In the genomic region with DNA sequence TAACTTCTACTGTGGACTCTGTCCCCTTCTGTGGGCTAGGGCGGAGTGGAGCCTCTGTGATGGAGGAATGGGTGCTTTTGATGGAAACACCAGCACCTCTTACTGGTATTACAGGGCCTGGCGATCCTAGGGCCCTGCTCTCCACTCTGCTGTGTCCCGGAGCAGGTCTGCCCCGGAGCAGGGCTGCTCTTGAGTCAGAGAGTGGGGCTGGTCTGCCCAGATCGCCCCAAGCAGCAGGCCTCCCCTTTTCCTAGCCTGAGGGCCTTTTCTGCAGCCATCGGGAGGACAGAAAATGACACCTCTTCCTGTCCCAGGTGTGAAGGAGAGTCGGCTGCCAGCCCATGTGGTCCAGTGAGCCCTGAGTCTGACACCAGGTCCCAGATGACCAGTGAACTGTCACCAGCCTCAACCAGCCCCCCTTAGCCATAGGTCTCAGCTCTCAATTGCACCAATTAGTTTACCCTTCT, we compare ENCODE assay signal across 1 cellular context.
A peak's percentile ranks its signal among the peaks of the same experiment; 100 is the strongest.
TF ChIP-seq lines count a peak whose summit lies in the region.

No MANE protein-coding gene starts in this region.

TF ChIP-seq in K562, 482 proteins besides CTCF, POLR2A, EP300 and RAD21:
- TF ChIP-seq, protein P1, sequence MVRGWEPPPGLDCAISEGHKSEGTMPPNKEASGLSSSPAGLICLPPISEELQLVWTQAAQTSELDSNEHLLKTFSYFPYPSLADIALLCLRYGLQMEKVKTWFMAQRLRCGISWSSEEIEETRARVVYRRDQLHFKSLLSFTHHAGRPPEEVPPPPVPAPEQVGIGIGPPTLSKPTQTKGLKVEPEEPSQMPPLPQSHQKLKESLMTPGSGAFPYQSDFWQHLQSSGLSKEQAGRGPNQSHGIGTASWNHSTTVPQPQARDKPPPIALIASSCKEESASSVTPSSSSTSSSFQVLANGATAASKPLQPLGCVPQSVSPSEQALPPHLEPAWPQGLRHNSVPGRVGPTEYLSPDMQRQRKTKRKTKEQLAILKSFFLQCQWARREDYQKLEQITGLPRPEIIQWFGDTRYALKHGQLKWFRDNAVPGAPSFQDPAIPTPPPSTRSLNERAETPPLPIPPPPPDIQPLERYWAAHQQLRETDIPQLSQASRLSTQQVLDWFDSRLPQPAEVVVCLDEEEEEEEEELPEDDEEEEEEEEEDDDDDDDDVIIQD (CRISPR knock-in tag; IDR thresholded peaks at IDR 0.05), result no peak
- TF ChIP-seq SETDB1 (IDR thresholded peaks at IDR 0.05; ENCODE audit: low read length), result no peak
- TF ChIP-seq, protein P2, sequence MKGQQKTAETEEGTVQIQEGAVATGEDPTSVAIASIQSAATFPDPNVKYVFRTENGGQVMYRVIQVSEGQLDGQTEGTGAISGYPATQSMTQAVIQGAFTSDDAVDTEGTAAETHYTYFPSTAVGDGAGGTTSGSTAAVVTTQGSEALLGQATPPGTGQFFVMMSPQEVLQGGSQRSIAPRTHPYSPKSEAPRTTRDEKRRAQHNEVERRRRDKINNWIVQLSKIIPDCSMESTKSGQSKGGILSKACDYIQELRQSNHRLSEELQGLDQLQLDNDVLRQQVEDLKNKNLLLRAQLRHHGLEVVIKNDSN (CRISPR knock-in tag; IDR thresholded peaks at IDR 0.05), result 0 out of 2 replicates have a peak, but pooled peaks have one; percentile 46
- TF ChIP-seq TGIF2 (CRISPR knock-in tag; IDR thresholded peaks at IDR 0.05), result 0 out of 2 replicates have a peak, but pooled peaks have one; percentile 61
- no peak for TF ChIP-seq ILF3 (IDR thresholded peaks at IDR 0.05; ENCODE audit: borderline replicate concordance)
- TF ChIP-seq ESRRB (CRISPR knock-in tag; IDR thresholded peaks at IDR 0.05; ENCODE audit: borderline replicate concordance), result no peak
- TF ChIP-seq JUN (IDR thresholded peaks at IDR 0.05; ENCODE audit: borderline replicate concordance, low read depth, low read length), result no peak
- TF ChIP-seq JUN (CRISPR knock-in tag; IDR thresholded peaks at IDR 0.05; ENCODE audit: borderline replicate concordance), result peak; percentile 90
- TF ChIP-seq, protein P3, sequence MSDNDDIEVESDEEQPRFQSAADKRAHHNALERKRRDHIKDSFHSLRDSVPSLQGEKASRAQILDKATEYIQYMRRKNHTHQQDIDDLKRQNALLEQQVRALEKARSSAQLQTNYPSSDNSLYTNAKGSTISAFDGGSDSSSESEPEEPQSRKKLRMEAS (CRISPR knock-in tag; IDR thresholded peaks at IDR 0.05), result peak; percentile 57; the same call in 1 of the 2 replicates
- TF ChIP-seq, protein P4, sequence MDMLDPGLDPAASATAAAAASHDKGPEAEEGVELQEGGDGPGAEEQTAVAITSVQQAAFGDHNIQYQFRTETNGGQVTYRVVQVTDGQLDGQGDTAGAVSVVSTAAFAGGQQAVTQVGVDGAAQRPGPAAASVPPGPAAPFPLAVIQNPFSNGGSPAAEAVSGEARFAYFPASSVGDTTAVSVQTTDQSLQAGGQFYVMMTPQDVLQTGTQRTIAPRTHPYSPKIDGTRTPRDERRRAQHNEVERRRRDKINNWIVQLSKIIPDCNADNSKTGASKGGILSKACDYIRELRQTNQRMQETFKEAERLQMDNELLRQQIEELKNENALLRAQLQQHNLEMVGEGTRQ (CRISPR knock-in tag; IDR thresholded peaks at IDR 0.05), result no peak
- TF ChIP-seq YY1 (IDR thresholded peaks at IDR 0.05; ENCODE audit: borderline replicate concordance in 1 of 3, control insufficient read depth in 1 of 3, extremely low read depth in 1 of 3, insufficient read depth in 3 of 3, insufficient read length in 1 of 3, insufficient replicate concordance in 2 of 3, low read depth in 1 of 3, low read length in 2 of 3), result peak in 1 of 3 experiments; percentile 2
- peak in 1 of 2 experiments; percentile 5; a peak in 1 of 4 replicates for TF ChIP-seq NRF1 (conservative IDR thresholded peaks at IDR 0.05 in 1 of 2, IDR thresholded peaks at IDR 0.05 in 1 of 2)
- TF ChIP-seq MCM7 (IDR thresholded peaks at IDR 0.05), result no peak
- TF ChIP-seq ZBTB7A (IDR thresholded peaks at IDR 0.05; ENCODE audit: borderline replicate concordance, control insufficient read depth, low read depth, low read length), result 0 out of 2 replicates have a peak, but pooled peaks have one; percentile 5
- TF ChIP-seq THAP12 (CRISPR knock-in tag; IDR thresholded peaks at IDR 0.05), result no peak
- no peak for TF ChIP-seq ZNF354B (CRISPR knock-in tag; IDR thresholded peaks at IDR 0.05)
- peak; percentile 48; the same call in 1 of the 2 replicates for TF ChIP-seq CEBPG (CRISPR knock-in tag; IDR thresholded peaks at IDR 0.05)
- no peak for TF ChIP-seq CEBPG (tag; conservative IDR thresholded peaks at IDR 0.05 in 1 of 2, IDR thresholded peaks at IDR 0.05 in 1 of 2)
- TF ChIP-seq TRIM25 (IDR thresholded peaks at IDR 0.05; ENCODE audit: borderline replicate concordance), result no peak
- no peak for TF ChIP-seq ZC3H8 (IDR thresholded peaks at IDR 0.05)
- TF ChIP-seq TFAP4 (CRISPR knock-in tag; IDR thresholded peaks at IDR 0.05; ENCODE audit: borderline replicate concordance), result 0 out of 2 replicates have a peak, but pooled peaks have one; percentile 6
- TF ChIP-seq TEAD4 (IDR thresholded peaks at IDR 0.05; ENCODE audit: low read length), result no peak
- TF ChIP-seq TEAD4 (CRISPR knock-in tag; IDR thresholded peaks at IDR 0.05; ENCODE audit: borderline replicate concordance), result 0 out of 2 replicates have a peak, but pooled peaks have one; percentile 48
- no peak for TF ChIP-seq ZNF311 (CRISPR knock-in tag; IDR thresholded peaks at IDR 0.05)
- TF ChIP-seq SIN3A (IDR thresholded peaks at IDR 0.05; ENCODE audit: borderline replicate concordance in 2 of 2, control insufficient read depth in 1 of 2, low read depth in 2 of 2, low read length in 2 of 2), result 0 out of 4 replicates have a peak, but pooled peaks of 1 of the 2 experiments have one; percentile 14
- TF ChIP-seq E2F1 (CRISPR knock-in tag; IDR thresholded peaks at IDR 0.05), result 0 out of 2 replicates have a peak, but pooled peaks have one; percentile 7
- TF ChIP-seq FOXA3 (CRISPR knock-in tag; conservative IDR thresholded peaks at IDR 0.05 in 1 of 2, IDR thresholded peaks at IDR 0.05 in 1 of 2), result peak in 1 of 2 experiments; percentile 72; a peak in 1 of 4 replicates
- no peak for TF ChIP-seq TOE1 (IDR thresholded peaks at IDR 0.05; ENCODE audit: borderline replicate concordance)
- TF ChIP-seq TOE1 (CRISPR knock-in tag; IDR thresholded peaks at IDR 0.05; ENCODE audit: borderline replicate concordance, low read depth), result 0 out of 2 replicates have a peak, but pooled peaks have one; percentile 65
